ENCODE assay signal across 1 cellular context in genomic region chr1:205189162-205189561, GRCh38.
TF ChIP-seq lines count a peak whose summit lies in the region.

No MANE protein-coding gene starts in this region.

TF ChIP-seq in GM23338, 12 proteins besides CTCF, POLR2A, EP300 and RAD21 (continued from another document):
- no peak for TF ChIP-seq ZNF462 (CRISPR knock-in tag; IDR thresholded peaks at IDR 0.05)
- no peak for TF ChIP-seq REST (IDR thresholded peaks at IDR 0.05; ENCODE audit: unreplicated experiment)
- no peak for TF ChIP-seq ZNF331 (CRISPR knock-in tag; IDR thresholded peaks at IDR 0.05; ENCODE audit: low read depth)
- TF ChIP-seq NANOG (IDR thresholded peaks at IDR 0.05; ENCODE audit: borderline replicate concordance) = no peak
- no peak for TF ChIP-seq STAT1 (IDR thresholded peaks at IDR 0.05; ENCODE audit: unreplicated experiment)
- no peak for TF ChIP-seq CREB1 (CRISPR knock-in tag; IDR thresholded peaks at IDR 0.05; ENCODE audit: low read depth)
- TF ChIP-seq ETS1 (IDR thresholded peaks at IDR 0.05) = no peak
